Comparison of ENCODE assay signal across 9 cellular contexts in genomic region chr2:130726614-130727180, GRCh38. TPM values are rescaled to one million over a fixed set of nuclear protein-coding genes. Genes with fewer than 3 reads are reported as not detected.
A peak's percentile ranks its signal among the peaks of the same experiment; 100 is the strongest.
DNase-seq lines count a peak whose midpoint lies in the region; ATAC-seq and TF ChIP-seq lines count a peak whose summit lies in the region.
"Had no signal": no experiment of that assay in that cellular context is flagged by ENCODE, and none has a peak within 500 bp of the region (broad histone marks: within the 10 kb centered on the region; RNA-seq: fewer than 3 reads in every experiment).

No MANE protein-coding gene starts in this region.

- H3K9me3 ChIP-seq in thoracic aorta = no peaks in the 10 kb centered on the region

- H3K4me1 Mint-ChIP-seq in activated CD4-positive, alpha-beta T cell treated with anti-CD3 and anti-CD28 coated beads, Interleukin-2, amount 10 ng/mL, durations not matched to agents 7 days and 5 days = peaks cover 7% of the 10 kb centered on the region
- peaks cover 3% of the 10 kb centered on the region for H3K4me1 Mint-ChIP-seq in activated naive CD8-positive, alpha-beta T cell treated with anti-CD3 and anti-CD28 coated beads, Interleukin-2, amount 10 ng/mL, durations not matched to agents 7 days and 5 days

- ATAC-seq in activated naive CD8-positive, alpha-beta T cell treated with anti-CD3 and anti-CD28 coated beads, Interleukin-2, amount 10 ng/mL, durations not matched to agents 7 days and 5 days (ENCODE audit: low read depth) = no peak
- ATAC-seq in thoracic aorta (ENCODE audit: insufficient number of reproducible peaks, low FRiP score, low read depth) = no peak
- ATAC-seq in GM18873 (IDR thresholded peaks at IDR 0.05; ENCODE audit: low FRiP score, unreplicated experiment) = no peak
- ATAC-seq in GM18517 (IDR thresholded peaks at IDR 0.05; ENCODE audit: unreplicated experiment) = no peak

- H3K4me3 ChIP-seq in kidney epithelial cell (ENCODE audit: low read depth, low read length) (peak overlapping the region; percentile 52), thoracic aorta (peak overlapping the region; percentile 80)

- no peak for DNase-seq in activated CD4-positive, alpha-beta T cell treated with anti-CD3 and anti-CD28 coated beads, Interleukin-2, amount 10 ng/mL, durations not matched to agents 7 days and 5 days
- no peak for DNase-seq in activated CD4-positive, alpha-beta T cell treated with anti-CD3 and anti-CD28 coated beads, Interleukin-2, amount 50 U/mL, for 1 hour
- no peak for DNase-seq in activated naive CD8-positive, alpha-beta T cell treated with anti-CD3 and anti-CD28 coated beads, Interleukin-2, amount 10 ng/mL, durations not matched to agents 7 days and 5 days
- DNase-seq in kidney epithelial cell (ENCODE audit: low read depth) = no peak
- no peak for DNase-seq in thoracic aorta (ENCODE audit: low spot score)
- no peak for DNase-seq in NCI-H1694 (lab: John Stamatoyannopoulos, UW)

- H3K4me1 ChIP-seq in thoracic aorta (ENCODE audit: control insufficient read depth in 1 of 2, low read depth in 2 of 2) = peaks cover 7 to 20% of the 10 kb centered on the region in 2 donors

- H3K27ac ChIP-seq in thoracic aorta = peak overlapping the region; percentile 74 to 83

- H3K27me3 ChIP-seq in kidney epithelial cell (ENCODE audit: control insufficient read depth, insufficient read depth, low read length) = peaks cover 8% of the 10 kb centered on the region
- H3K27me3 ChIP-seq in thoracic aorta (replicated peaks; ENCODE audit: insufficient read depth) = no peaks in the 10 kb centered on the region

- peaks cover 19% of the 10 kb centered on the region for H3K27me3 Mint-ChIP-seq in activated CD4-positive, alpha-beta T cell treated with anti-CD3 and anti-CD28 coated beads, Interleukin-2, amount 10 ng/mL, durations not matched to agents 7 days and 5 days
- H3K27me3 Mint-ChIP-seq in activated naive CD8-positive, alpha-beta T cell treated with anti-CD3 and anti-CD28 coated beads, Interleukin-2, amount 10 ng/mL, durations not matched to agents 7 days and 5 days = peaks cover 10% of the 10 kb centered on the region

- H3K36me3 ChIP-seq in kidney epithelial cell (ENCODE audit: control insufficient read depth, insufficient read depth, low read length) = no peaks in the 10 kb centered on the region
- no peaks in the 10 kb centered on the region for H3K36me3 ChIP-seq in thoracic aorta

- peaks cover 4% of the 10 kb centered on the region for H3K9me3 Mint-ChIP-seq in activated CD4-positive, alpha-beta T cell treated with anti-CD3 and anti-CD28 coated beads, Interleukin-2, amount 10 ng/mL, durations not matched to agents 7 days and 5 days
- H3K9me3 Mint-ChIP-seq in activated naive CD8-positive, alpha-beta T cell treated with anti-CD3 and anti-CD28 coated beads, Interleukin-2, amount 10 ng/mL, durations not matched to agents 7 days and 5 days = no peaks in the 10 kb centered on the region

- H3K4me3 Mint-ChIP-seq in activated CD4-positive, alpha-beta T cell treated with anti-CD3 and anti-CD28 coated beads, Interleukin-2, amount 10 ng/mL, durations not matched to agents 7 days and 5 days = peak overlapping the region; percentile 69
- peak overlapping the region; percentile 77 for H3K4me3 Mint-ChIP-seq in activated naive CD8-positive, alpha-beta T cell treated with anti-CD3 and anti-CD28 coated beads, Interleukin-2, amount 10 ng/mL, durations not matched to agents 7 days and 5 days

- peak overlapping the region; percentile 76 for H3K27ac Mint-ChIP-seq in activated CD4-positive, alpha-beta T cell treated with anti-CD3 and anti-CD28 coated beads, Interleukin-2, amount 10 ng/mL, durations not matched to agents 7 days and 5 days
- peak overlapping the region; percentile 62 for H3K27ac Mint-ChIP-seq in activated naive CD8-positive, alpha-beta T cell treated with anti-CD3 and anti-CD28 coated beads, Interleukin-2, amount 10 ng/mL, durations not matched to agents 7 days and 5 days

- POLR2A ChIA-PET in activated CD4-positive, alpha-beta T cell treated with anti-CD3 and anti-CD28 coated beads, Interleukin-2, amount 10 ng/mL, durations not matched to agents 7 days and 5 days (lab: Charles Lee) = no interaction called here
- POLR2A ChIA-PET in activated naive CD8-positive, alpha-beta T cell treated with anti-CD3 and anti-CD28 coated beads, Interleukin-2, amount 10 ng/mL, durations not matched to agents 7 days and 5 days (lab: Charles Lee) = no interaction called here

- H3K36me3 Mint-ChIP-seq in activated CD4-positive, alpha-beta T cell treated with anti-CD3 and anti-CD28 coated beads, Interleukin-2, amount 10 ng/mL, durations not matched to agents 7 days and 5 days (ENCODE audit: low read depth) = no peaks in the 10 kb centered on the region
- H3K36me3 Mint-ChIP-seq in activated naive CD8-positive, alpha-beta T cell treated with anti-CD3 and anti-CD28 coated beads, Interleukin-2, amount 10 ng/mL, durations not matched to agents 7 days and 5 days = no peaks in the 10 kb centered on the region

- CTCF ChIA-PET in activated CD4-positive, alpha-beta T cell treated with anti-CD3 and anti-CD28 coated beads, Interleukin-2, amount 10 ng/mL, durations not matched to agents 7 days and 5 days (lab: Charles Lee) = interaction anchor here (0.9 kb wide), 1 partner anchor 30 kb away, joined by 3 read pairs; no protein-coding TSS in a partner anchor

- TF ChIP-seq CTCF in kidney epithelial cell (IDR thresholded peaks at IDR 0.05; ENCODE audit: insufficient read depth, low read length, poor library complexity, severe bottlenecking) (no peak), thoracic aorta (IDR thresholded peaks at IDR 0.05) (no peak)

RNA-seq across cellular contexts. Expression of gene GPR148, which starts 2.2 kb away (rescaled TPM):
- not detected for total RNA-seq in activated CD4-positive, alpha-beta T cell treated with anti-CD3 and anti-CD28 coated beads, Interleukin-2, amount 10 ng/mL, durations not matched to agents 7 days and 5 days
- not detected for total RNA-seq in activated naive CD8-positive, alpha-beta T cell treated with anti-CD3 and anti-CD28 coated beads, Interleukin-2, amount 10 ng/mL, durations not matched to agents 7 days and 5 days
- total RNA-seq in kidney epithelial cell (not detected in 2 replicates), thoracic aorta (not detected)
- total RNA-seq: dermis microvascular lymphatic vessel endothelial cell had no signal

RNA-seq across cellular contexts. Expression of gene AMER3, which starts 28.6 kb away (rescaled TPM):
- total RNA-seq in activated CD4-positive, alpha-beta T cell treated with anti-CD3 and anti-CD28 coated beads, Interleukin-2, amount 10 ng/mL, durations not matched to agents 7 days and 5 days = not detected
- total RNA-seq in activated naive CD8-positive, alpha-beta T cell treated with anti-CD3 and anti-CD28 coated beads, Interleukin-2, amount 10 ng/mL, durations not matched to agents 7 days and 5 days = not detected
- total RNA-seq in kidney epithelial cell = not detected in 2 replicates
- not detected for total RNA-seq in thoracic aorta
- total RNA-seq: dermis microvascular lymphatic vessel endothelial cell had no signal
